13 cellular contexts compared by ENCODE assay signal in genomic region chr10:109919224-109919623, GRCh38.
"Had no signal": no experiment of that assay in that cellular context is flagged by ENCODE, and none has a peak within 500 bp of the region (broad histone marks: within the 10 kb centered on the region; RNA-seq: fewer than 3 reads in every experiment).

No MANE protein-coding gene starts in this region.

- H3K27ac Mint-ChIP-seq: activated B cell treated with CpG ODN at 0.5 μM for 24 hours had no signal

- DNase-seq: activated B cell treated with CpG ODN at 0.5 μM for 24 hours; activated gamma-delta T cell; activated T-cell treated with anti-CD3 and anti-CD28 coated beads, Interleukin-2, amount 50 U/mL, for 1 hour; kidney; left ventricle myocardium inferior; ovary; stimulated activated CD4-positive, alpha-beta T cell treated with anti-CD3 and anti-CD28 coated beads, Interleukin-2, amount 100 ng/mL, for 48 hours; stomach had no signal

- H3K27me3 Mint-ChIP-seq: activated B cell treated with CpG ODN at 0.5 μM for 24 hours, memory B cell had no signal

- FAIRE-seq: colon, kidney had no signal

- H3K4me3 Mint-ChIP-seq: activated B cell treated with CpG ODN at 0.5 μM for 24 hours, memory B cell had no signal

- H3K4me3 ChIP-seq: ascending aorta, gastroesophageal sphincter, left ventricle myocardium inferior, ovary, stomach, thoracic aorta had no signal

- H3K9me3 ChIP-seq: ascending aorta, gastroesophageal sphincter, left ventricle myocardium inferior, ovary, stomach, thoracic aorta had no signal

- ATAC-seq: gastroesophageal sphincter had no signal

- H3K27ac ChIP-seq: ascending aorta, gastroesophageal sphincter, left ventricle myocardium inferior, ovary, stomach, thoracic aorta had no signal

- H3K27me3 ChIP-seq: ascending aorta, gastroesophageal sphincter, ovary, stomach had no signal

- H3K36me3 ChIP-seq: ascending aorta, gastroesophageal sphincter, left ventricle myocardium inferior, ovary, stomach, thoracic aorta had no signal
